ENCODE assay signal across 2 cellular contexts in genomic region chr17:40340880-40341807, GRCh38.
A peak's percentile ranks its signal among the peaks of the same experiment; 100 is the strongest.
TF ChIP-seq lines count a peak whose summit lies in the region.

No MANE protein-coding gene starts in this region.

TF ChIP-seq in GM23338, 12 proteins besides CTCF, POLR2A, EP300 and RAD21 (continued from another document):
- TF ChIP-seq, protein P1, sequence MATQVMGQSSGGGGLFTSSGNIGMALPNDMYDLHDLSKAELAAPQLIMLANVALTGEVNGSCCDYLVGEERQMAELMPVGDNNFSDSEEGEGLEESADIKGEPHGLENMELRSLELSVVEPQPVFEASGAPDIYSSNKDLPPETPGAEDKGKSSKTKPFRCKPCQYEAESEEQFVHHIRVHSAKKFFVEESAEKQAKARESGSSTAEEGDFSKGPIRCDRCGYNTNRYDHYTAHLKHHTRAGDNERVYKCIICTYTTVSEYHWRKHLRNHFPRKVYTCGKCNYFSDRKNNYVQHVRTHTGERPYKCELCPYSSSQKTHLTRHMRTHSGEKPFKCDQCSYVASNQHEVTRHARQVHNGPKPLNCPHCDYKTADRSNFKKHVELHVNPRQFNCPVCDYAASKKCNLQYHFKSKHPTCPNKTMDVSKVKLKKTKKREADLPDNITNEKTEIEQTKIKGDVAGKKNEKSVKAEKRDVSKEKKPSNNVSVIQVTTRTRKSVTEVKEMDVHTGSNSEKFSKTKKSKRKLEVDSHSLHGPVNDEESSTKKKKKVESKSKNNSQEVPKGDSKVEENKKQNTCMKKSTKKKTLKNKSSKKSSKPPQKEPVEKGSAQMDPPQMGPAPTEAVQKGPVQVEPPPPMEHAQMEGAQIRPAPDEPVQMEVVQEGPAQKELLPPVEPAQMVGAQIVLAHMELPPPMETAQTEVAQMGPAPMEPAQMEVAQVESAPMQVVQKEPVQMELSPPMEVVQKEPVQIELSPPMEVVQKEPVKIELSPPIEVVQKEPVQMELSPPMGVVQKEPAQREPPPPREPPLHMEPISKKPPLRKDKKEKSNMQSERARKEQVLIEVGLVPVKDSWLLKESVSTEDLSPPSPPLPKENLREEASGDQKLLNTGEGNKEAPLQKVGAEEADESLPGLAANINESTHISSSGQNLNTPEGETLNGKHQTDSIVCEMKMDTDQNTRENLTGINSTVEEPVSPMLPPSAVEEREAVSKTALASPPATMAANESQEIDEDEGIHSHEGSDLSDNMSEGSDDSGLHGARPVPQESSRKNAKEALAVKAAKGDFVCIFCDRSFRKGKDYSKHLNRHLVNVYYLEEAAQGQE (IDR thresholded peaks at IDR 0.05; ENCODE audit: unreplicated experiment) = no peak

TF ChIP-seq in WTC11, 78 proteins besides CTCF, POLR2A, EP300 and RAD21 (continued from another document):
- TF ChIP-seq CREM (CRISPR knock-in tag; IDR thresholded peaks at IDR 0.05) (0 out of 2 replicates have a peak, but pooled peaks have one; percentile 59), FOXP1 (CRISPR knock-in tag; IDR thresholded peaks at IDR 0.05; ENCODE audit: borderline replicate concordance) (peak; percentile 57; the same call in 1 of the 2 replicates), TEAD4 (CRISPR knock-in tag; IDR thresholded peaks at IDR 0.05) (no peak), E2F5 (CRISPR knock-in tag; IDR thresholded peaks at IDR 0.05) (peak; percentile 62; the same call in 1 of the 2 replicates), KAT7 (CRISPR knock-in tag; IDR thresholded peaks at IDR 0.05; ENCODE audit: borderline replicate concordance) (0 out of 2 replicates have a peak, but pooled peaks have one; percentile 43)
TF ChIP-seq in WTC11: peak in this region for 6.
